Comparison of ENCODE assay signal across 15 cellular contexts in genomic region chr16:1512174-1512573, GRCh38. TPM values are rescaled to one million over a fixed set of nuclear protein-coding genes. Genes with fewer than 3 reads are reported as not detected.
"Had no signal": no experiment of that assay in that cellular context is flagged by ENCODE, and none has a peak within 500 bp of the region (broad histone marks: within the 10 kb centered on the region; RNA-seq: fewer than 3 reads in every experiment).

No MANE protein-coding gene starts in this region.

- H3K27me3 ChIP-seq: neutrophil, tibial nerve had no signal

- FAIRE-seq: kidney had no signal

- ATAC-seq: activated CD8-positive, alpha-beta memory T cell treated with anti-CD3 and anti-CD28 coated beads, Interleukin-2, amount 10 ng/mL, durations not matched to agents 7 days and 5 days; mucosa of descending colon; naive thymus-derived CD8-positive, alpha-beta T cell had no signal

- H3K4me3 ChIP-seq: mucosa of descending colon, skin epidermis, tibial nerve had no signal

- H3K4me1 ChIP-seq: tibial nerve had no signal

- H3K27ac ChIP-seq: neutrophil, skin epidermis, tibial nerve had no signal

- DNase-seq: activated CD4-positive, alpha-beta T cell treated with anti-CD3 and anti-CD28 coated beads for 1 hour; activated CD4-positive, alpha-beta T cell treated with anti-CD3 and anti-CD28 coated beads, Interleukin-2, amount 50 U/mL, for 48 hours; activated CD8-positive, alpha-beta memory T cell treated with anti-CD3 and anti-CD28 coated beads, Interleukin-2, amount 10 ng/mL, durations not matched to agents 7 days and 5 days; activated effector memory CD4-positive, alpha-beta T cell treated with Interleukin-2 at 50 U/mL for 16 hours; activated T-cell treated with anti-CD3 and anti-CD28 coated beads, Interleukin-2, amount 50 U/mL, for 24 hours; amygdala; cerebellar nuclear complex; erythroblast; kidney; mucosa of descending colon; naive thymus-derived CD8-positive, alpha-beta T cell had no signal

- H3K9me3 ChIP-seq: neutrophil had no signal

RNA-seq across cellular contexts. Expression of gene PTX4, which starts 23.4 kb away (rescaled TPM):
- total RNA-seq: activated CD8-positive, alpha-beta memory T cell treated with anti-CD3 and anti-CD28 coated beads, Interleukin-2, amount 10 ng/mL, durations not matched to agents 7 days and 5 days; kidney; mucosa of descending colon; naive thymus-derived CD8-positive, alpha-beta T cell; T-helper 2 cell treated with Interferon-gamma antibody and Interleukin-4, amounts not matched to agents 100 ng/mL and 5 ng/mL, for 36 hours; tibial nerve had no signal
- polyA plus RNA-seq: naive thymus-derived CD8-positive, alpha-beta T cell had no signal
